In the genomic region with DNA sequence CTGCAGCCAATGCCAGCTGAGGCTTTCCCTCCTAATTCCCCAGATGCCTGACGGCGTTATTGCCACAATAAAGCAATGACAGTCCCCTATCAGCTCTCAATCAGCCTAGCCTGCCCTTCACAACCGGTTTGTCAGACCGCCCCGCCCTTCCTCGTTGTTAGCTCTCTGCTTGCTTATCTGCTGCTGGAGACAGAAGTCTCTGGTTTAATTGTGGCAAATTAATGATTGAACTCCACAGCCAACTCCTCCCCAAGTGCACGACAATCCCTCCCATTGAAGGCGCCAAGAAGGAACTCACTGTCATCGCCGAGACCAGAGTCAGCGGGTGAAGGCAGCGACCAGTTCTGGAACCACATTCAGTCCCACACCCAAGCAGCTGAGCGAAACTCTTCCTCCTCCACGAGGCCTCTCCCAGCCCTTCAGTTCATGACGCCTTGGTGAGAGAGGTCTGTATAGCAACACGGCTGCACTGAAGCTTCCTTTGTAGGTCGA, we compare ENCODE assay signal across 8 cellular contexts.
A peak's percentile ranks its signal among the peaks of the same experiment; 100 is the strongest.
DNase-seq lines count a peak whose midpoint lies in the region; ATAC-seq and TF ChIP-seq lines count a peak whose summit lies in the region.

No MANE protein-coding gene starts in this region.

- H3K4me3 ChIP-seq in mucosa of descending colon, result no peak overlapping the region

- no peak overlapping the region for H3K27ac Mint-ChIP-seq in activated naive CD4-positive, alpha-beta T cell treated with anti-CD3 and anti-CD28 coated beads for 36 hours
- H3K27ac Mint-ChIP-seq in chondrocyte (ENCODE audit: unreplicated experiment), result no peak overlapping the region

- H3K36me3 ChIP-seq in KOPT-K1 (ENCODE audit: insufficient read depth, low read length), result no peaks in the 10 kb centered on the region
- H3K36me3 ChIP-seq in mucosa of descending colon (ENCODE audit: low read depth), result no peaks in the 10 kb centered on the region

- H3K27ac ChIP-seq in KOPT-K1 (ENCODE audit: low read depth, low read length, poor library complexity, severe bottlenecking), result peak overlapping the region; percentile 1

- H3K27me3 Mint-ChIP-seq in activated naive CD4-positive, alpha-beta T cell treated with anti-CD3 and anti-CD28 coated beads for 36 hours (ENCODE audit: low read depth), result peaks cover 21% of the 10 kb centered on the region
- H3K27me3 Mint-ChIP-seq in chondrocyte (ENCODE audit: low read depth), result peaks cover 11% of the 10 kb centered on the region

- H3K4me1 Mint-ChIP-seq in activated naive CD4-positive, alpha-beta T cell treated with anti-CD3 and anti-CD28 coated beads for 36 hours (ENCODE audit: low read depth), result peaks cover 16% of the 10 kb centered on the region
- H3K4me1 Mint-ChIP-seq in chondrocyte (ENCODE audit: low read depth), result peaks cover 26% of the 10 kb centered on the region

- no peaks in the 10 kb centered on the region for H3K9me3 ChIP-seq in KOPT-K1 (ENCODE audit: insufficient read depth, low read length, poor library complexity, severe bottlenecking)
- H3K9me3 ChIP-seq in mucosa of descending colon, result no peaks in the 10 kb centered on the region

- DNase-seq in activated naive CD4-positive, alpha-beta T cell treated with anti-CD3 and anti-CD28 coated beads for 36 hours, result peak; percentile 27
- DNase-seq in activated naive CD4-positive, alpha-beta T cell (lab: John Stamatoyannopoulos, UW), result no peak
- DNase-seq in activated T-cell treated with anti-CD3 and anti-CD28 coated beads for 48 hours (ENCODE audit: low read depth) (peak; percentile 5), mucosa of descending colon (peak; percentile 93 to 97 (median 95)), NCI-H345 treated with DMSO at 0.1 percent for 48 hours (lab: John Stamatoyannopoulos, UW; ENCODE audit: unreplicated experiment) (no peak), GF-D8 (lab: John Stamatoyannopoulos, UW) (no peak), chondrocyte (ENCODE audit: low spot score) (no peak)

- TF ChIP-seq CTCF in mucosa of descending colon (IDR thresholded peaks at IDR 0.05), result no peak
- no peak for TF ChIP-seq CTCF in chondrocyte (IDR thresholded peaks at IDR 0.05)

- peak overlapping the region; percentile 4 for H3K4me3 Mint-ChIP-seq in activated naive CD4-positive, alpha-beta T cell treated with anti-CD3 and anti-CD28 coated beads for 36 hours
- H3K4me3 Mint-ChIP-seq in chondrocyte (ENCODE audit: unreplicated experiment), result no peak overlapping the region

- CTCF ChIA-PET in activated naive CD4-positive, alpha-beta T cell treated with anti-CD3 and anti-CD28 coated beads for 36 hours (lab: Charles Lee), result interaction anchor here (1.0 to 1.2 kb wide), 2 partner anchors 61 to 107 kb away, joined by 3 to 4 read pairs; no protein-coding TSS in a partner anchor

- peaks cover 35% of the 10 kb centered on the region for H3K4me1 ChIP-seq in mucosa of descending colon (ENCODE audit: low read depth)

- ATAC-seq in mucosa of descending colon, result peak; percentile 82

- H3K36me3 Mint-ChIP-seq in activated naive CD4-positive, alpha-beta T cell treated with anti-CD3 and anti-CD28 coated beads for 36 hours (ENCODE audit: low read depth), result no peaks in the 10 kb centered on the region
- H3K36me3 Mint-ChIP-seq in chondrocyte (ENCODE audit: low read depth), result peaks cover 2% of the 10 kb centered on the region

- no peaks in the 10 kb centered on the region for H3K9me3 Mint-ChIP-seq in activated naive CD4-positive, alpha-beta T cell treated with anti-CD3 and anti-CD28 coated beads for 36 hours
- H3K9me3 Mint-ChIP-seq in chondrocyte (ENCODE audit: low read depth), result peaks cover 4% of the 10 kb centered on the region

- intact Hi-C loops in activated naive CD4-positive, alpha-beta T cell treated with anti-CD3 and anti-CD28 coated beads for 36 hours (cut with micrococcal nuclease), result loop anchor here (2.0 kb wide), 1 partner anchor 17 kb away; no protein-coding TSS in a partner anchor
- intact Hi-C loops in mucosa of descending colon (cut with DNase I, micrococcal nuclease), result no loop called here

Comparison
In these comparisons a context has a peak if more than half of its experiments do, and no peak if none do; other contexts are left out.
1. DNase-seq: peak in activated naive CD4-positive, alpha-beta T cell treated with anti-CD3 and anti-CD28 coated beads for 36 hours (single experiment), activated T-cell treated with anti-CD3 and anti-CD28 coated beads for 48 hours (single experiment) and mucosa of descending colon (3 of 3); none in activated naive CD4-positive, alpha-beta T cell (0 of 4), NCI-H345 treated with DMSO at 0.1 percent for 48 hours (single experiment), GF-D8 (single experiment) and chondrocyte (single experiment).